8 cellular contexts compared by ENCODE assay signal in the genomic region with DNA sequence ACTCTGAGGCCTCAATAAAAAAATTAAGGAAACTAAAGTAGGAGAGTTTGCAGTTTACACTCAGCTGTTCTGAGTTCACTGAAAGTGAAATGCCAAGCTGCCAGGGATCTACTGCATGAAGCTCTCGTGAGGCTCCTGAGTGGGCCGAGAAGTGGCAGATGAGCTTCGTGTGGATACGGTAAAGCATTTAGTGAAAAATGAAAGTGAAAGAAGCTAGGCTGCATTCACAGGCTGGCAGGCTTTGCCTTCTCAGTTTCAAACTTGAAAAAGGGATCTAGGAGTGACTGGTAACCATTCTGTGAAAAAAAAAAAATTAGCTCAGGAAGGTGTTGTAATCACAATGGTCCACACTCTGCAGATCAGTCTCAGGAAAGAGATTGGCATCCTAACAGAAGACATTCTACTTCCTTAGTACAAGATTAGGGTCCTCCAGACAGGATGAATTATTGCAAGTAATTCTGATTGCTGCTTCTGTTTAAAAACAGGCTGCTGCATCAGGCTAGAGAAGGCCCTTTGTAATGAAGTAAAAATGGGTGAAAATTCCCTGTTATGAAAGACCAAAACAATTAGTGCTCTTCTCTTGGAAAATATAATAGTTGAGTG.
DNase-seq lines count a peak whose midpoint lies in the region; ATAC-seq lines count a peak whose summit lies in the region.

No MANE protein-coding gene starts in this region.

- DNase-seq in DMS153 treated with DMSO at 0.1 percent for 48 hours (lab: John Stamatoyannopoulos, UW; ENCODE audit: unreplicated experiment) (peak; percentile 41), HK-2 (ENCODE audit: unreplicated experiment) (peak; percentile 10), SW480 (ENCODE audit: low spot score) (peak; percentile 33), anterior cingulate cortex (lab: John Stamatoyannopoulos, UW) (peak in 30 of 58 donors; percentile 0 to 17 (median 2)), kidney glomerular epithelial cell (lab: John Stamatoyannopoulos, UW) (peak; percentile 38), COR-L47 (lab: John Stamatoyannopoulos, UW) (no peak)
- DNase-seq in stimulated activated CD4-positive, alpha-beta T cell treated with anti-CD3 and anti-CD28 coated beads, Interleukin-2, amount 100 ng/mL, for 4 hours (ENCODE audit: low read depth): peak; percentile 32

- peak; percentile 99 for ATAC-seq in GM21360 (IDR thresholded peaks at IDR 0.05; ENCODE audit: unreplicated experiment)
